ENCODE assay signal across 23 cellular contexts in genomic region chr2:235032949-235033348, GRCh38.
"Had no signal": no experiment of that assay in that cellular context is flagged by ENCODE, and none has a peak within 500 bp of the region (broad histone marks: within the 10 kb centered on the region; RNA-seq: fewer than 3 reads in every experiment).

No MANE protein-coding gene starts in this region.

- H3K27ac Mint-ChIP-seq: memory B cell; natural killer cell treated with Interleukin-12 subunit alpha and Interleukin-12 subunit beta and Interleukin-15 and Interleukin-18, amount 100 ng/mL, for 72 hours; stimulated activated effector memory CD8-positive, alpha-beta T cell treated with anti-CD3 and anti-CD28 coated beads, Interleukin-12 subunit alpha, Interleukin-12 subunit beta, amount 100 ng/mL, for 72 hours; stimulated activated naive CD8-positive, alpha-beta T cell treated with anti-CD3 and anti-CD28 coated beads, Interleukin-15, Interleukin-2, amounts not matched to agents 100 ng/mL and 50 ng/mL, for 24 hours had no signal

- H3K4me3 Mint-ChIP-seq: memory B cell; natural killer cell treated with Interleukin-12 subunit alpha and Interleukin-12 subunit beta and Interleukin-15 and Interleukin-18, amount 100 ng/mL, for 72 hours; stimulated activated effector memory CD8-positive, alpha-beta T cell treated with anti-CD3 and anti-CD28 coated beads, Interleukin-12 subunit alpha, Interleukin-12 subunit beta, amount 100 ng/mL, for 72 hours; stimulated activated naive CD8-positive, alpha-beta T cell treated with anti-CD3 and anti-CD28 coated beads, Interleukin-15, Interleukin-2, amounts not matched to agents 100 ng/mL and 50 ng/mL, for 24 hours had no signal

- H3K4me2 ChIP-seq: smooth muscle cell had no signal

- H3K4me1 ChIP-seq: left lung, upper lobe of right lung had no signal

- H3K4me1 Mint-ChIP-seq: stimulated activated effector memory CD8-positive, alpha-beta T cell treated with anti-CD3 and anti-CD28 coated beads, Interleukin-12 subunit alpha, Interleukin-12 subunit beta, amount 100 ng/mL, for 72 hours had no signal

- ATAC-seq: gastroesophageal sphincter; left lung; lower lobe of right lung; natural killer cell treated with Interleukin-12 subunit alpha and Interleukin-12 subunit beta and Interleukin-15 and Interleukin-18, amount 100 ng/mL, for 72 hours; right cardiac atrium; stimulated activated effector memory CD8-positive, alpha-beta T cell treated with anti-CD3 and anti-CD28 coated beads, Interleukin-12 subunit alpha, Interleukin-12 subunit beta, amount 100 ng/mL, for 72 hours; upper lobe of right lung had no signal

- H3K27me3 ChIP-seq: esophagus squamous epithelium, gastroesophageal sphincter, left lung, neutrophil, testis, tibial nerve, upper lobe of right lung, vagina had no signal

- H3K27ac ChIP-seq: epithelial cell of prostate, esophagus squamous epithelium, gastroesophageal sphincter, left lung, lower lobe of right lung, neutrophil, testis, tibial nerve, upper lobe of right lung, vagina had no signal

- H3K36me3 ChIP-seq: neutrophil had no signal

- DNase-seq: effector memory CD4-positive, alpha-beta T cell; esophagus squamous epithelium; foreskin fibroblast; glutamatergic neuron; islet precursor cell; lower lobe of right lung; midbrain; right cardiac atrium; stimulated activated CD4-positive, alpha-beta T cell treated with anti-CD3 and anti-CD28 coated beads, Interleukin-4, amount 100 ng/mL, for 1 hour; stimulated activated CD8-positive, alpha-beta memory T cell treated with anti-CD3 and anti-CD28 coated beads, Interleukin-4, amount 100 ng/mL, for 48 hours; testis had no signal

- H3K36me3 Mint-ChIP-seq: memory B cell; natural killer cell treated with Interleukin-12 subunit alpha and Interleukin-12 subunit beta and Interleukin-15 and Interleukin-18, amount 100 ng/mL, for 72 hours; stimulated activated effector memory CD8-positive, alpha-beta T cell treated with anti-CD3 and anti-CD28 coated beads, Interleukin-12 subunit alpha, Interleukin-12 subunit beta, amount 100 ng/mL, for 72 hours had no signal

- H3K9me3 Mint-ChIP-seq: memory B cell; natural killer cell treated with Interleukin-12 subunit alpha and Interleukin-12 subunit beta and Interleukin-15 and Interleukin-18, amount 100 ng/mL, for 72 hours; stimulated activated effector memory CD8-positive, alpha-beta T cell treated with anti-CD3 and anti-CD28 coated beads, Interleukin-12 subunit alpha, Interleukin-12 subunit beta, amount 100 ng/mL, for 72 hours; stimulated activated naive CD8-positive, alpha-beta T cell treated with anti-CD3 and anti-CD28 coated beads, Interleukin-15, Interleukin-2, amounts not matched to agents 100 ng/mL and 50 ng/mL, for 24 hours had no signal

- H3K27me3 Mint-ChIP-seq: natural killer cell treated with Interleukin-12 subunit alpha and Interleukin-12 subunit beta and Interleukin-15 and Interleukin-18, amount 100 ng/mL, for 72 hours; stimulated activated naive CD8-positive, alpha-beta T cell treated with anti-CD3 and anti-CD28 coated beads, Interleukin-15, Interleukin-2, amounts not matched to agents 100 ng/mL and 50 ng/mL, for 24 hours had no signal

- H3K4me3 ChIP-seq: esophagus squamous epithelium, gastroesophageal sphincter, left lung, lower lobe of right lung, smooth muscle cell, testis, tibial nerve, upper lobe of right lung, vagina had no signal

- H3K9me3 ChIP-seq: esophagus squamous epithelium, gastroesophageal sphincter, left lung, lower lobe of right lung, neutrophil, testis, tibial nerve, upper lobe of right lung, vagina had no signal
